9 cellular contexts compared by ENCODE assay signal in genomic region chr5:151696470-151697061, GRCh38. TPM values are rescaled to one million over a fixed set of nuclear protein-coding genes. Genes with fewer than 3 reads are reported as not detected.
DNase-seq lines count a peak whose midpoint lies in the region; ATAC-seq and TF ChIP-seq lines count a peak whose summit lies in the region.
"Had no signal": no experiment of that assay in that cellular context is flagged by ENCODE, and none has a peak within 500 bp of the region (broad histone marks: within the 10 kb centered on the region; RNA-seq: fewer than 3 reads in every experiment).

No MANE protein-coding gene starts in this region.

- H3K9me3 ChIP-seq in endodermal cell (ENCODE audit: control insufficient read depth, low read length) (no peaks in the 10 kb centered on the region), mesenchymal stem cell (ENCODE audit: control insufficient read depth, low read length) (no peaks in the 10 kb centered on the region)

- H2BK120ac ChIP-seq in mesenchymal stem cell (ENCODE audit: low read depth, low read length) = peak overlapping the region; percentile 69

- no peaks in the 10 kb centered on the region for H3K27me3 Mint-ChIP-seq in endodermal cell (ENCODE audit: insufficient read depth)
- H3K27me3 Mint-ChIP-seq in type B pancreatic cell = peaks cover 4% of the 10 kb centered on the region
- H3K27me3 Mint-ChIP-seq in stimulated activated naive B cell treated with anti-CD40 and anti-IgM and Interleukin-4, amounts not matched to agents 10 μg/mL and 1 μg/mL and 100 μg/mL, for 72 hours = no peaks in the 10 kb centered on the region

- H2AFZ ChIP-seq in mesenchymal stem cell (ENCODE audit: low read depth, low read length) = peak overlapping the region; percentile 62

- H4K8ac ChIP-seq in mesenchymal stem cell (ENCODE audit: low read length) = peak overlapping the region; percentile 71

- H3K27ac Mint-ChIP-seq in endodermal cell = peak overlapping the region; percentile 67
- peak overlapping the region; percentile 84 for H3K27ac Mint-ChIP-seq in type B pancreatic cell
- no peak overlapping the region for H3K27ac Mint-ChIP-seq in stimulated activated naive B cell treated with anti-CD40 and anti-IgM and Interleukin-4, amounts not matched to agents 10 μg/mL and 1 μg/mL and 100 μg/mL, for 72 hours
- H3K27ac Mint-ChIP-seq: dendritic cell treated with granulocyte-macrophage colony-stimulating factor and Interleukin-4, amounts not matched to agents 40 ng/mL and 50 ng/mL, for 4 days had no signal

- H3K4ac ChIP-seq in mesenchymal stem cell (ENCODE audit: low read depth in 1 of 2, low read length in 2 of 2) = peak overlapping the region; percentile 90 to 100

- H2BK5ac ChIP-seq in mesenchymal stem cell (ENCODE audit: low read depth, low read length, poor library complexity, severe bottlenecking) = peak overlapping the region; percentile 95

- H3K27me3 ChIP-seq in endodermal cell (ENCODE audit: control insufficient read depth, insufficient read depth, low read length, poor library complexity, severe bottlenecking) (no peaks in the 10 kb centered on the region), mesenchymal stem cell (ENCODE audit: control insufficient read depth in 1 of 2, insufficient read depth in 1 of 2, low read length in 2 of 2) (no peaks in the 10 kb centered on the region)

- 36 to 44% methylated on average over 14 to 20 of the region's 20 CpGs for WGBS in endodermal cell (ENCODE audit: insufficient coverage in 1 of 2, insufficient read length in 1 of 2), 2 experiments
- 3% methylated on average over 20 of the region's 20 CpGs for WGBS in mesenchymal stem cell

- no peak for ATAC-seq in stimulated activated naive B cell treated with anti-CD40 and anti-IgM and Interleukin-4, amounts not matched to agents 10 μg/mL and 1 μg/mL and 100 μg/mL, for 72 hours (replicated peaks)
- no peak for ATAC-seq in GM19467 (IDR thresholded peaks at IDR 0.05; ENCODE audit: unreplicated experiment)

- H2BK15ac ChIP-seq in mesenchymal stem cell (ENCODE audit: low read depth, poor library complexity, severe bottlenecking) = peak overlapping the region; percentile 65

- H3K4me2 ChIP-seq in mesenchymal stem cell (ENCODE audit: low read length, poor library complexity, severe bottlenecking) = no peak overlapping the region

- H3K79me1 ChIP-seq in mesenchymal stem cell (replicated peaks; ENCODE audit: low read length, poor library complexity, severe bottlenecking) = peaks cover 4% of the 10 kb centered on the region

- H3K27ac ChIP-seq in endodermal cell (ENCODE audit: low read depth, low read length) (peak overlapping the region; percentile 65), mesenchymal stem cell (ENCODE audit: low read length, poor library complexity, severe bottlenecking) (peak overlapping the region; percentile 96)

- no peak overlapping the region for H3K23ac ChIP-seq in mesenchymal stem cell (ENCODE audit: low read length in 2 of 2)

- peak overlapping the region; percentile 99 for H2AK5ac ChIP-seq in mesenchymal stem cell (ENCODE audit: low read length, severe bottlenecking)

- H3K4me1 ChIP-seq in endodermal cell (ENCODE audit: control insufficient read depth, insufficient read depth, low read length) = peaks cover 25% of the 10 kb centered on the region
- H3K4me1 ChIP-seq in mesenchymal stem cell (ENCODE audit: control insufficient read depth, insufficient read depth, low read depth, low read length) = peaks cover 18% of the 10 kb centered on the region

- TF ChIP-seq CTCF in endodermal cell (conservative IDR thresholded peaks at IDR 0.05) (no peak), type B pancreatic cell (conservative IDR thresholded peaks at IDR 0.05) (no peak)

- H3K9ac ChIP-seq in endodermal cell (ENCODE audit: extremely low read depth, low read length, poor library complexity, severe bottlenecking) (no peak overlapping the region), mesenchymal stem cell (ENCODE audit: low read length) (peak overlapping the region; percentile 95)

- H3K36me3 Mint-ChIP-seq in endodermal cell (ENCODE audit: low read depth) = no peaks in the 10 kb centered on the region
- no peaks in the 10 kb centered on the region for H3K36me3 Mint-ChIP-seq in type B pancreatic cell
- no peaks in the 10 kb centered on the region for H3K36me3 Mint-ChIP-seq in stimulated activated naive B cell treated with anti-CD40 and anti-IgM and Interleukin-4, amounts not matched to agents 10 μg/mL and 1 μg/mL and 100 μg/mL, for 72 hours

- peaks cover 32% of the 10 kb centered on the region for H3K4me1 Mint-ChIP-seq in endodermal cell
- H3K4me1 Mint-ChIP-seq in type B pancreatic cell (ENCODE audit: unreplicated experiment) = peaks cover 32% of the 10 kb centered on the region
- peaks cover 7 to 10% of the 10 kb centered on the region in 2 donors for H3K4me1 Mint-ChIP-seq in stimulated activated naive B cell treated with anti-CD40 and anti-IgM and Interleukin-4, amounts not matched to agents 10 μg/mL and 1 μg/mL and 100 μg/mL, for 72 hours

- peak overlapping the region; percentile 96 to 99 for H2BK12ac ChIP-seq in mesenchymal stem cell (ENCODE audit: low read length in 2 of 2)

- DNase-seq in activated CD4-positive, alpha-beta T cell treated with anti-CD3 and anti-CD28 coated beads for 48 hours = peak; percentile 4
- no peak for DNase-seq in activated CD4-positive, alpha-beta T cell treated with anti-CD3 and anti-CD28 coated beads for 1 hour
- DNase-seq in endodermal cell (peak; percentile 80), mesenchymal stem cell (peak; percentile 99), type B pancreatic cell (ENCODE audit: extremely low spot score, unreplicated experiment) (no peak), SKM-1 treated with dmso at 0.1 percent for 144 hours (lab: John Stamatoyannopoulos, UW; ENCODE audit: unreplicated experiment) (no peak)
- no peak for DNase-seq in stimulated activated naive B cell treated with anti-CD40 and anti-IgM and Interleukin-4, amounts not matched to agents 10 μg/mL and 1 μg/mL and 100 μg/mL, for 72 hours

- H3K9me3 Mint-ChIP-seq in endodermal cell = no peaks in the 10 kb centered on the region
- no peaks in the 10 kb centered on the region for H3K9me3 Mint-ChIP-seq in type B pancreatic cell
- no peaks in the 10 kb centered on the region for H3K9me3 Mint-ChIP-seq in stimulated activated naive B cell treated with anti-CD40 and anti-IgM and Interleukin-4, amounts not matched to agents 10 μg/mL and 1 μg/mL and 100 μg/mL, for 72 hours
- H3K9me3 Mint-ChIP-seq: dendritic cell treated with granulocyte-macrophage colony-stimulating factor and Interleukin-4, amounts not matched to agents 40 ng/mL and 50 ng/mL, for 4 days had no signal

- H3K36me3 ChIP-seq in endodermal cell (ENCODE audit: control insufficient read depth, insufficient read depth, low read length) (no peaks in the 10 kb centered on the region), mesenchymal stem cell (ENCODE audit: control insufficient read depth in 1 of 2, insufficient read depth in 2 of 2, low read depth in 1 of 2, low read length in 2 of 2) (no peaks in the 10 kb centered on the region)

- H3K14ac ChIP-seq in mesenchymal stem cell (ENCODE audit: low read length in 2 of 2) = peak overlapping the region in 1 of 2 experiments; percentile 84

- H3K4me3 Mint-ChIP-seq in endodermal cell = peak overlapping the region; percentile 26
- H3K4me3 Mint-ChIP-seq in type B pancreatic cell = peak overlapping the region; percentile 72
- no peak overlapping the region for H3K4me3 Mint-ChIP-seq in stimulated activated naive B cell treated with anti-CD40 and anti-IgM and Interleukin-4, amounts not matched to agents 10 μg/mL and 1 μg/mL and 100 μg/mL, for 72 hours
- H3K4me3 Mint-ChIP-seq: dendritic cell treated with granulocyte-macrophage colony-stimulating factor and Interleukin-4, amounts not matched to agents 40 ng/mL and 50 ng/mL, for 4 days had no signal

- peak overlapping the region; percentile 96 for H4K91ac ChIP-seq in mesenchymal stem cell (ENCODE audit: low read length)

- peak overlapping the region; percentile 97 to 99 for H3K18ac ChIP-seq in mesenchymal stem cell (ENCODE audit: low read depth in 1 of 2, low read length in 2 of 2)

- H3K4me3 ChIP-seq in endodermal cell (ENCODE audit: low read length) (no peak overlapping the region), mesenchymal stem cell (ENCODE audit: insufficient read depth in 1 of 2, low read depth in 1 of 2, low read length in 2 of 2) (peak overlapping the region in 1 of 2 experiments; percentile 53)

RNA-seq across cellular contexts. Expression of gene SPARC, which starts 9.9 kb away (rescaled TPM):
- total RNA-seq in endodermal cell = 100 to 1,000 TPM; 523 to 643 TPM
- 610 TPM for polyA plus RNA-seq in endodermal cell (2013, experiment 1 of 2)
- 610 TPM for polyA plus RNA-seq in endodermal cell (2013, experiment 2 of 2)
- 5,201 TPM for polyA plus RNA-seq in mesenchymal stem cell (2013, experiment 1 of 2)
- polyA plus RNA-seq in mesenchymal stem cell (2013, experiment 2 of 2) = 4,942 TPM
- 454 and 973 TPM in 2 replicates for total RNA-seq in type B pancreatic cell (ENCODE audit: low replicate concordance)

Comparison
In these comparisons a context has a peak if more than half of its experiments do, and no peak if none do; other contexts are left out.
1. DNase-seq: peak in activated CD4-positive, alpha-beta T cell treated with anti-CD3 and anti-CD28 coated beads for 48 hours (single experiment), endodermal cell (single experiment) and mesenchymal stem cell (single experiment); none in activated CD4-positive, alpha-beta T cell treated with anti-CD3 and anti-CD28 coated beads for 1 hour (single experiment), type B pancreatic cell (single experiment), stimulated activated naive B cell treated with anti-CD40 and anti-IgM and Interleukin-4, amounts not matched to agents 10 μg/mL and 1 μg/mL and 100 μg/mL, for 72 hours (single experiment) and SKM-1 treated with dmso at 0.1 percent for 144 hours (single experiment).
2. H3K4me3 Mint-ChIP-seq: peak in endodermal cell (single experiment) and type B pancreatic cell (single experiment); none in stimulated activated naive B cell treated with anti-CD40 and anti-IgM and Interleukin-4, amounts not matched to agents 10 μg/mL and 1 μg/mL and 100 μg/mL, for 72 hours (0 of 2).